ENCODE assay signal across 28 cellular contexts in genomic region chr2:9266711-9267110, GRCh38.
DNase-seq lines count a peak whose midpoint lies in the region; ATAC-seq, FAIRE-seq and TF ChIP-seq lines count a peak whose summit lies in the region.
"Had no signal": no experiment of that assay in that cellular context is flagged by ENCODE, and none has a peak within 500 bp of the region (broad histone marks: within the 10 kb centered on the region; RNA-seq: fewer than 3 reads in every experiment).

No MANE protein-coding gene starts in this region.

- H3K4me3 ChIP-seq in A673 (ENCODE audit: low read depth, low read length, poor library complexity, severe bottlenecking) (no peak overlapping the region), RWPE2 (ENCODE audit: severe bottlenecking) (no peak overlapping the region), fibroblast of mammary gland (ENCODE audit: control insufficient read depth, low read depth, low read length) (no peak overlapping the region)
- H3K4me3 ChIP-seq: right lobe of liver, thoracic aorta, vagina had no signal

- ATAC-seq in RWPE2 (ENCODE audit: low read depth) (no peak), HG02610 (IDR thresholded peaks at IDR 0.05; ENCODE audit: unreplicated experiment) (no peak)
- ATAC-seq: activated CD8-positive, alpha-beta T cell treated with anti-CD3 and anti-CD28 coated beads, Interleukin-2, amount 10 ng/mL, durations not matched to agents 7 days and 5 days; activated T-helper 17 cell treated with anti-CD3 and anti-CD28 coated beads, Interleukin-2, amount 50 U/mL, for 72 hours; left lobe of liver; right lobe of liver; stimulated activated naive CD8-positive, alpha-beta T cell treated with anti-CD3 and anti-CD28 coated beads, Interleukin-15, amount 100 ng/mL, for 72 hours had no signal

- no peaks in the 10 kb centered on the region for H3K9me3 Mint-ChIP-seq in activated CD4-positive, alpha-beta T cell treated with anti-CD3 and anti-CD28 coated beads, Interleukin-2, amount 10 ng/mL, durations not matched to agents 24 days and 14 days
- H3K9me3 Mint-ChIP-seq: activated naive CD4-positive, alpha-beta T cell treated with anti-CD3 and anti-CD28 coated beads, Interleukin-2, amount 50 U/mL, for 24 hours; activated T-helper 17 cell treated with anti-CD3 and anti-CD28 coated beads, Interleukin-2, amount 50 U/mL, for 72 hours; stimulated activated naive CD8-positive, alpha-beta T cell treated with anti-CD3 and anti-CD28 coated beads, Interleukin-15, amount 100 ng/mL, for 72 hours; T-helper 2 cell treated with Interferon-gamma antibody and Interleukin-4, amounts not matched to agents 5 μg/mL and 100 μg/mL, for 36 hours had no signal

- DNase-seq in A673 (ENCODE audit: low spot score), result no peak
- peak; percentile 33 for DNase-seq in GM03348 (ENCODE audit: low spot score)
- no peak for DNase-seq in RWPE2 (ENCODE audit: low spot score)
- DNase-seq in fibroblast of mammary gland (ENCODE audit: low read depth), result peak; percentile 41
- DNase-seq in NCI-H1694 treated with DMSO at 0.1 percent for 48 hours (lab: John Stamatoyannopoulos, UW), result no peak
- DNase-seq in urothelium cell line (ENCODE audit: low spot score), result no peak
- no peak for DNase-seq in activated CD4-positive, alpha-beta T cell treated with anti-CD3 and anti-CD28 coated beads, Interleukin-2, amount 10 ng/mL, durations not matched to agents 24 days and 14 days
- DNase-seq: activated CD8-positive, alpha-beta T cell treated with anti-CD3 and anti-CD28 coated beads, Interleukin-2, amount 10 ng/mL, durations not matched to agents 7 days and 5 days; C1 segment of cervical spinal cord; central memory CD4-positive, alpha-beta T cell; erythroblast; glutamatergic neuron; HCEC 1CT; NCI-H1092 treated with DMSO at 0.1 percent for 48 hours; NCI-H187; NCI-H446 treated with DMSO at 0.1 percent for 48 hours; NCI-H82; right lobe of liver; stimulated activated CD8-positive, alpha-beta memory T cell treated with anti-CD3 and anti-CD28 coated beads, Interleukin-4, amount 100 ng/mL, for 48 hours; stimulated activated naive CD8-positive, alpha-beta T cell treated with anti-CD3 and anti-CD28 coated beads, Interleukin-15, amount 100 ng/mL, for 72 hours had no signal

- H3K36me3 ChIP-seq in A673 (ENCODE audit: insufficient read depth, low read length, poor library complexity, severe bottlenecking) (no peaks in the 10 kb centered on the region), RWPE2 (ENCODE audit: low read depth) (peaks cover 21% of the 10 kb centered on the region)
- H3K36me3 ChIP-seq: right lobe of liver, thoracic aorta, vagina had no signal

- H3K9me3 ChIP-seq in A673 (ENCODE audit: low read depth, low read length, poor library complexity, severe bottlenecking), result no peaks in the 10 kb centered on the region
- no peaks in the 10 kb centered on the region for H3K9me3 ChIP-seq in RWPE2 (ENCODE audit: severe bottlenecking)
- H3K9me3 ChIP-seq: right lobe of liver, thoracic aorta, vagina had no signal

- H3K4me3 Mint-ChIP-seq in activated CD4-positive, alpha-beta T cell treated with anti-CD3 and anti-CD28 coated beads, Interleukin-2, amount 10 ng/mL, durations not matched to agents 24 days and 14 days, result no peak overlapping the region
- H3K4me3 Mint-ChIP-seq: activated CD8-positive, alpha-beta T cell treated with anti-CD3 and anti-CD28 coated beads, Interleukin-2, amount 10 ng/mL, durations not matched to agents 7 days and 5 days; activated naive CD4-positive, alpha-beta T cell treated with anti-CD3 and anti-CD28 coated beads, Interleukin-2, amount 50 U/mL, for 24 hours; activated T-helper 17 cell treated with anti-CD3 and anti-CD28 coated beads, Interleukin-2, amount 50 U/mL, for 72 hours; stimulated activated naive CD8-positive, alpha-beta T cell treated with anti-CD3 and anti-CD28 coated beads, Interleukin-15, amount 100 ng/mL, for 72 hours; T-helper 2 cell treated with Interferon-gamma antibody and Interleukin-4, amounts not matched to agents 5 μg/mL and 100 μg/mL, for 36 hours had no signal

- H3K4me1 Mint-ChIP-seq in activated CD4-positive, alpha-beta T cell treated with anti-CD3 and anti-CD28 coated beads, Interleukin-2, amount 10 ng/mL, durations not matched to agents 24 days and 14 days, result no peaks in the 10 kb centered on the region
- H3K4me1 Mint-ChIP-seq: activated naive CD4-positive, alpha-beta T cell treated with anti-CD3 and anti-CD28 coated beads, Interleukin-2, amount 50 U/mL, for 24 hours; activated T-helper 17 cell treated with anti-CD3 and anti-CD28 coated beads, Interleukin-2, amount 50 U/mL, for 72 hours had no signal

- no peaks in the 10 kb centered on the region for H3K27me3 ChIP-seq in A673 (replicated peaks; ENCODE audit: insufficient read depth, low read depth, low read length, poor library complexity)
- no peaks in the 10 kb centered on the region for H3K27me3 ChIP-seq in RWPE2 (ENCODE audit: insufficient read depth, poor library complexity, severe bottlenecking)
- H3K27me3 ChIP-seq: right lobe of liver, vagina had no signal

- peaks cover 63% of the 10 kb centered on the region for H3K4me1 ChIP-seq in A673 (ENCODE audit: insufficient read depth, low read length, poor library complexity, severe bottlenecking)
- H3K4me1 ChIP-seq in RWPE2 (ENCODE audit: insufficient read depth, poor library complexity, severe bottlenecking), result no peaks in the 10 kb centered on the region
- H3K4me1 ChIP-seq: right lobe of liver had no signal

- intact Hi-C loops in A673 (cut with micrococcal nuclease; ENCODE audit: unreplicated experiment), result no loop called here
- intact Hi-C loops in activated CD4-positive, alpha-beta T cell treated with anti-CD3 and anti-CD28 coated beads, Interleukin-2, amount 10 ng/mL, durations not matched to agents 24 days and 14 days (cut with micrococcal nuclease), result no loop called here

- no peak for TF ChIP-seq CTCF in A673 (conservative IDR thresholded peaks at IDR 0.05; ENCODE audit: low read depth, low read length)
- TF ChIP-seq CTCF in RWPE2 (IDR thresholded peaks at IDR 0.05; ENCODE audit: poor library complexity, severe bottlenecking), result no peak
- no peak for TF ChIP-seq CTCF in fibroblast of mammary gland (conservative IDR thresholded peaks at IDR 0.05; ENCODE audit: control insufficient read depth, insufficient read depth, low read depth, low read length)

- POLR2A ChIA-PET in A673 (lab: Charles Lee; ENCODE audit: low non-redundant PET), result no interaction called here

- H3K36me3 Mint-ChIP-seq in activated CD4-positive, alpha-beta T cell treated with anti-CD3 and anti-CD28 coated beads, Interleukin-2, amount 10 ng/mL, durations not matched to agents 24 days and 14 days (ENCODE audit: low read depth), result no peaks in the 10 kb centered on the region
- H3K36me3 Mint-ChIP-seq: activated naive CD4-positive, alpha-beta T cell treated with anti-CD3 and anti-CD28 coated beads, Interleukin-2, amount 50 U/mL, for 24 hours had no signal

- BruUV-seq in A673 (replicated peaks; lab: Mats Ljungman, UMichigan), result no TSS peak

- H3K27ac ChIP-seq in A673 (ENCODE audit: low read depth, low read length, poor library complexity, severe bottlenecking) (peak overlapping the region; percentile 38), RWPE2 (ENCODE audit: poor library complexity, severe bottlenecking) (peak overlapping the region; percentile 7)
- H3K27ac ChIP-seq: right lobe of liver, vagina had no signal

- CTCF ChIA-PET in A673 (lab: Charles Lee), result no interaction called here

- no peak overlapping the region for H3K27ac Mint-ChIP-seq in activated CD4-positive, alpha-beta T cell treated with anti-CD3 and anti-CD28 coated beads, Interleukin-2, amount 10 ng/mL, durations not matched to agents 24 days and 14 days
- H3K27ac Mint-ChIP-seq: activated CD8-positive, alpha-beta T cell treated with anti-CD3 and anti-CD28 coated beads, Interleukin-2, amount 10 ng/mL, durations not matched to agents 7 days and 5 days; activated naive CD4-positive, alpha-beta T cell treated with anti-CD3 and anti-CD28 coated beads, Interleukin-2, amount 50 U/mL, for 24 hours; activated T-helper 17 cell treated with anti-CD3 and anti-CD28 coated beads, Interleukin-2, amount 50 U/mL, for 72 hours; T-helper 2 cell treated with Interferon-gamma antibody and Interleukin-4, amounts not matched to agents 5 μg/mL and 100 μg/mL, for 36 hours had no signal

- no peak for FAIRE-seq in urothelium cell line (lab: Jason Lieb, UNC)
- FAIRE-seq: islet of Langerhans had no signal

- H3K27me3 Mint-ChIP-seq in activated CD4-positive, alpha-beta T cell treated with anti-CD3 and anti-CD28 coated beads, Interleukin-2, amount 10 ng/mL, durations not matched to agents 24 days and 14 days, result peaks cover 10% of the 10 kb centered on the region
- H3K27me3 Mint-ChIP-seq: activated naive CD4-positive, alpha-beta T cell treated with anti-CD3 and anti-CD28 coated beads, Interleukin-2, amount 50 U/mL, for 24 hours had no signal

Comparison
In these comparisons a context has a peak if more than half of its experiments do, and no peak if none do; other contexts are left out.
1. DNase-seq: peak in GM03348 (single experiment) and fibroblast of mammary gland (single experiment); none in A673 (single experiment), RWPE2 (single experiment), NCI-H1694 treated with DMSO at 0.1 percent for 48 hours (single experiment), urothelium cell line (single experiment) and activated CD4-positive, alpha-beta T cell treated with anti-CD3 and anti-CD28 coated beads, Interleukin-2, amount 10 ng/mL, durations not matched to agents 24 days and 14 days (single experiment).